Comparison of ENCODE assay signal across 12 cellular contexts in the genomic region with DNA sequence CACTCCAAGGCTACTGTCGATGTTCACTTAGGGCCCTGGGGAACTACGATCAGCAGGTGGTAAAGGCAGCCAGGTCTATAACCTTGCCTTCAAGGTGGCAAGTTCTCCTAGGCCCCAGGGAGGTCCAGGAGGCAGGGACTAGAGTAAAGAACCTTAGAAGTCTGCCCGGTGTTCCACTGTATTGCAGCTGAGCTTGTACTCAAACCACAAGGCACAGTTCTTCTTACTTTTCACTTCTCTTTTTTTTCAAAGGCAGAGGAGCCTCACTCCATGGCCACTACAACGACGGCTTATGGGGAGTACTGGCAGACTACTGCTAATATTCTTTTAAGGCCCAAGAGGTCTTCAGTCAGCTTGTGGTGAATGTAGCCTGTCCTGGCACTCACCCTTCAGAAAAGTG.
DNase-seq lines count a peak whose midpoint lies in the region; ATAC-seq and TF ChIP-seq lines count a peak whose summit lies in the region.
"Had no signal": no experiment of that assay in that cellular context is flagged by ENCODE, and none has a peak within 500 bp of the region (broad histone marks: within the 10 kb centered on the region; RNA-seq: fewer than 3 reads in every experiment).

No MANE protein-coding gene starts in this region.

- H3K4me3 Mint-ChIP-seq in activated T-helper 17 cell treated with anti-CD3 and anti-CD28 coated beads, Interleukin-2, amount 50 U/mL, for 72 hours = no peak overlapping the region

- H3K36me3 Mint-ChIP-seq in activated T-helper 17 cell treated with anti-CD3 and anti-CD28 coated beads, Interleukin-2, amount 50 U/mL, for 72 hours (ENCODE audit: low read depth) = no peaks in the 10 kb centered on the region

- no peak overlapping the region for H3K27ac ChIP-seq in aorta (ENCODE audit: low read depth in 1 of 2, low read length in 2 of 2)
- H3K27ac ChIP-seq: uterus had no signal

- no peaks in the 10 kb centered on the region for H3K4me1 ChIP-seq in mucosa of descending colon (ENCODE audit: low read depth)
- no peaks in the 10 kb centered on the region for H3K4me1 ChIP-seq in aorta (ENCODE audit: control insufficient read depth in 1 of 2, insufficient read depth in 2 of 2, low read length in 2 of 2)
- H3K4me1 ChIP-seq: uterus had no signal

- H3K27ac Mint-ChIP-seq in activated T-helper 17 cell treated with anti-CD3 and anti-CD28 coated beads, Interleukin-2, amount 50 U/mL, for 72 hours = no peak overlapping the region

- no peak for TF ChIP-seq CTCF in mucosa of descending colon (IDR thresholded peaks at IDR 0.05)
- no peak for TF ChIP-seq CTCF in lower leg skin (IDR thresholded peaks at IDR 0.05)

- H3K27me3 Mint-ChIP-seq in activated T-helper 17 cell treated with anti-CD3 and anti-CD28 coated beads, Interleukin-2, amount 50 U/mL, for 72 hours = no peaks in the 10 kb centered on the region

- peaks cover 3% of the 10 kb centered on the region for H3K9me3 Mint-ChIP-seq in activated T-helper 17 cell treated with anti-CD3 and anti-CD28 coated beads, Interleukin-2, amount 50 U/mL, for 72 hours

- 74 to 89% methylated on average over 5 of the region's 5 CpGs for WGBS in aorta, 2 donors
- 78 to 95% methylated on average over 5 of the region's 5 CpGs for WGBS in lower leg skin, 2 donors

- ATAC-seq in GM19025 (IDR thresholded peaks at IDR 0.05; ENCODE audit: low read depth, unreplicated experiment) (peak; percentile 99), HG02623 (IDR thresholded peaks at IDR 0.05; ENCODE audit: unreplicated experiment) (peak; percentile 96), HG03521 (IDR thresholded peaks at IDR 0.05; ENCODE audit: unreplicated experiment) (peak; percentile 80), mucosa of descending colon (peak; percentile 50), aorta (ENCODE audit: low FRiP score) (no peak)
- ATAC-seq in activated T-helper 17 cell treated with anti-CD3 and anti-CD28 coated beads, Interleukin-2, amount 50 U/mL, for 72 hours (replicated peaks) = no peak

- no peaks in the 10 kb centered on the region for H3K4me1 Mint-ChIP-seq in activated T-helper 17 cell treated with anti-CD3 and anti-CD28 coated beads, Interleukin-2, amount 50 U/mL, for 72 hours

- TF ChIP-seq POLR2A in lower leg skin (IDR thresholded peaks at IDR 0.05) = no peak

- intact Hi-C loops in mucosa of descending colon (cut with DNase I, micrococcal nuclease) (no loop called here), aorta (cut with DNase I) (no loop called here), lower leg skin (cut with DNase I; ENCODE audit: low total_unique reads) (no loop called here)

- H3K4me3 ChIP-seq in mucosa of descending colon = no peak overlapping the region
- no peak overlapping the region for H3K4me3 ChIP-seq in aorta (ENCODE audit: low read length in 2 of 2)
- H3K4me3 ChIP-seq in lower leg skin (ENCODE audit: low read depth, poor library complexity, severe bottlenecking) = no peak overlapping the region
- H3K4me3 ChIP-seq: uterus had no signal

- DNase-seq in mucosa of descending colon (no peak), aorta (no peak), retina (no peak), lower leg skin (ENCODE audit: low spot score in 2 of 2) (no peak)
- DNase-seq: activated CD4-positive, alpha-beta T cell treated with anti-CD3 and anti-CD28 coated beads for 1 hour; COR-L47; occipital lobe; uterus had no signal

- no peaks in the 10 kb centered on the region for H3K9me3 ChIP-seq in mucosa of descending colon
- H3K9me3 ChIP-seq in aorta (ENCODE audit: control insufficient read depth, low read length) = no peaks in the 10 kb centered on the region
- H3K9me3 ChIP-seq: uterus had no signal

- H3K36me3 ChIP-seq in mucosa of descending colon (ENCODE audit: low read depth) (no peaks in the 10 kb centered on the region), aorta (ENCODE audit: control insufficient read depth in 1 of 2, insufficient read depth in 2 of 2, low read length in 1 of 2) (no peaks in the 10 kb centered on the region)
- H3K36me3 ChIP-seq: uterus had no signal

- no peaks in the 10 kb centered on the region for H3K27me3 ChIP-seq in aorta (ENCODE audit: control insufficient read depth in 1 of 2, insufficient read depth in 2 of 2, low read length in 1 of 2)

Comparison
In these comparisons a context has a peak if more than half of its experiments do, and no peak if none do; other contexts are left out.
1. ATAC-seq: peak in GM19025 (single experiment), HG02623 (single experiment), HG03521 (single experiment) and mucosa of descending colon (single experiment); none in activated T-helper 17 cell treated with anti-CD3 and anti-CD28 coated beads, Interleukin-2, amount 50 U/mL, for 72 hours (single experiment) and aorta (single experiment).